In the genomic region with DNA sequence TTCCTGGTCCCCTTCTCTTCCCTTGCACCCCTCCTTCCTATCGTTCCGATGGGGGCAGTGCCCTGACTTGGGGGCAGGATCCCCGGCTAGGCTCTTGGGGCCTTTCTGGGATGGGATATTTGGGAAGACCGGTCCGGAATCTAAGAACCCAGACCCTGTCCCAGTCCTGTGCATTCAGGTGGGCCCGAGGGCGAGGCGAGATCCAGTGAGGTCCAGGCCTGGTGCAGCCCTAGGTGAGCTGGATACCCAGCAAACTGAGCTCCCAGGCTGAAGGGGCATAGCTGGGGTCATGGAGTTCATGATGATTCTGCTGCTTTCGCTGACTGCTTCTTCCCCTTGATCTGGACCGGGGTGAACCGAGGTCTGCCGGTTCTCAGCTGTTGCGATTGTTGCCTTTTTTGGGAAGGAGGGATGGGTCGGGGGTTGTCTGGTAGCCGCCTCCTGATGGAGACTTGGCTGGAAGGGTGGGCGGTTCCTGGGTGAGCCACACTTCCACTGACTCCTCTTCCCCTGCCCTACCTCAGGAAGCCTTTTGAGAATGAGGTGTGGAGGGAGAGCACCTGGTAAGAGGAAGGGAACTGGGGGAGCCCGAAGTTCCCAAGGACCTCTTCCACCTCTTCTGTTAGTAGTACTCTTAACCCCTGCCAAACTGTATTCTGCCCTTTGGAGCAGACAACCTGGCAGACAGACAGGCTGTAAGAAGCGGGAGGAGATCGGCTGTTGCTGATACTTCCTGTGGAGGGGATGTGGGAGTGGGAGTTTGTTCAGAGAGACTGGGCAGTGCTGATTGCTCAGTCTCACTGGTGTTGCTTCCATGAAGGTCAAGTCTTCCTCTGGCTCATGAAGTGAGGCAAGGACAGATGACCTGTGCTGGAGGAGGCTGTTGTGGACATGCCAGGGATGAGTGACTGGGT, we compare ENCODE assay signal across 8 cellular contexts. TPM values are rescaled to one million over a fixed set of nuclear protein-coding genes. Genes with fewer than 3 reads are reported as not detected.
DNase-seq lines count a peak whose midpoint lies in the region; ATAC-seq and TF ChIP-seq lines count a peak whose summit lies in the region.

No MANE protein-coding gene starts in this region.

- TF ChIP-seq POLR2A in Peyer's patch (IDR thresholded peaks at IDR 0.05): no peak

- no peaks in the 10 kb centered on the region for H3K9me3 Mint-ChIP-seq in activated naive CD4-positive, alpha-beta T cell treated with anti-CD3 and anti-CD28 coated beads, Interleukin-2, amount 50 U/mL, for 24 hours
- no peaks in the 10 kb centered on the region for H3K9me3 Mint-ChIP-seq in naive thymus-derived CD4-positive, alpha-beta T cell

- CTCF ChIA-PET in naive thymus-derived CD4-positive, alpha-beta T cell (lab: Charles Lee): interaction anchor here (1.0 to 2.0 kb wide), 4 partner anchors 15 to 43 kb away, joined by 3 to 6 read pairs (median 4); no protein-coding TSS in a partner anchor

- peak overlapping the region; percentile 94 for H3K27ac Mint-ChIP-seq in activated naive CD4-positive, alpha-beta T cell treated with anti-CD3 and anti-CD28 coated beads, Interleukin-2, amount 50 U/mL, for 24 hours
- peak overlapping the region; percentile 90 to 99 (median 97) for H3K27ac Mint-ChIP-seq in naive thymus-derived CD4-positive, alpha-beta T cell

- peaks cover 0 to 14% (median 0%) of the 10 kb centered on the region in 3 donors for H3K36me3 ChIP-seq in Peyer's patch
- H3K36me3 ChIP-seq in ectodermal cell (ENCODE audit: control insufficient read depth, insufficient read depth, low read length): peaks cover 11% of the 10 kb centered on the region
- peaks cover 0 to 32% (median 0%) of the 10 kb centered on the region in 3 experiments for H3K36me3 ChIP-seq in naive thymus-derived CD4-positive, alpha-beta T cell (ENCODE audit: control insufficient read depth in 2 of 3, insufficient read depth in 3 of 3, low read length in 3 of 3)

- H3K27me3 ChIP-seq in Peyer's patch: no peaks in the 10 kb centered on the region
- H3K27me3 ChIP-seq in ectodermal cell (ENCODE audit: control insufficient read depth, insufficient read depth, low read length, poor library complexity, severe bottlenecking): no peaks in the 10 kb centered on the region
- no peaks in the 10 kb centered on the region for H3K27me3 ChIP-seq in naive thymus-derived CD4-positive, alpha-beta T cell (ENCODE audit: control insufficient read depth in 2 of 2, insufficient read depth in 2 of 2, low read length in 2 of 2)

- H3K4me1 ChIP-seq in Peyer's patch: peaks cover 0 to 36% (median 8%) of the 10 kb centered on the region in 4 donors
- peaks cover 8% of the 10 kb centered on the region for H3K4me1 ChIP-seq in ectodermal cell (ENCODE audit: control insufficient read depth, insufficient read depth, low read length)
- H3K4me1 ChIP-seq in naive thymus-derived CD4-positive, alpha-beta T cell (ENCODE audit: control insufficient read depth in 2 of 2, insufficient read depth in 2 of 2, low read length in 2 of 2): peaks cover 24 to 25% of the 10 kb centered on the region in 2 donors

- TF ChIP-seq CTCF in Peyer's patch (IDR thresholded peaks at IDR 0.05): no peak

- WGBS in ectodermal cell, 2 experiments: 5 to 7% methylated on average over 19 of the region's 19 CpGs

- H3K9me3 ChIP-seq in Peyer's patch (no peaks in the 10 kb centered on the region), ectodermal cell (ENCODE audit: control insufficient read depth, low read length) (no peaks in the 10 kb centered on the region)
- H3K9me3 ChIP-seq in naive thymus-derived CD4-positive, alpha-beta T cell (ENCODE audit: control insufficient read depth in 2 of 3, low read length in 3 of 3): no peaks in the 10 kb centered on the region

- H3K4me1 Mint-ChIP-seq in activated naive CD4-positive, alpha-beta T cell treated with anti-CD3 and anti-CD28 coated beads, Interleukin-2, amount 50 U/mL, for 24 hours: peaks cover 54% of the 10 kb centered on the region
- H3K4me1 Mint-ChIP-seq in naive thymus-derived CD4-positive, alpha-beta T cell: peaks cover 47 to 84% (median 67%) of the 10 kb centered on the region in 7 donors

- POLR2A ChIA-PET in naive thymus-derived CD4-positive, alpha-beta T cell (lab: Charles Lee): interaction anchor here (0.7 to 4.0 kb wide), 5 partner anchors 10 to 331 kb away, joined by 3 to 32 read pairs (median 5); a partner anchor contains a TSS

- H3K27ac ChIP-seq in Peyer's patch: peak overlapping the region; percentile 93 to 99 (median 96)
- H3K27ac ChIP-seq in ectodermal cell (ENCODE audit: insufficient read depth, low read depth, low read length, poor library complexity, severe bottlenecking): no peak overlapping the region
- peak overlapping the region; percentile 95 for H3K27ac ChIP-seq in naive thymus-derived CD4-positive, alpha-beta T cell (ENCODE audit: low read depth, low read length)

- peak overlapping the region; percentile 96 for H3K4me3 Mint-ChIP-seq in activated naive CD4-positive, alpha-beta T cell treated with anti-CD3 and anti-CD28 coated beads, Interleukin-2, amount 50 U/mL, for 24 hours
- peak overlapping the region; percentile 94 to 99 (median 98) for H3K4me3 Mint-ChIP-seq in naive thymus-derived CD4-positive, alpha-beta T cell

- no peak for DNase-seq in activated naive CD4-positive, alpha-beta T cell (lab: John Stamatoyannopoulos, UW)
- peak in 1 of 3 donors; percentile 61 for DNase-seq in Peyer's patch
- peak in 1 of 9 donors; percentile 35 for DNase-seq in naive thymus-derived CD4-positive, alpha-beta T cell
- DNase-seq in NCI-H1694 (lab: John Stamatoyannopoulos, UW): no peak
- no peak for DNase-seq in middle frontal gyrus (ENCODE audit: extremely low spot score, low spot score)
- DNase-seq in activated gamma-delta T cell treated with Interleukin-2 at 50 U/mL for 16 hours: no peak

- peak overlapping the region; percentile 81 to 100 (median 98) for H3K4me3 ChIP-seq in Peyer's patch
- H3K4me3 ChIP-seq in ectodermal cell (ENCODE audit: insufficient read depth, low read depth, low read length): peak overlapping the region; percentile 91
- H3K4me3 ChIP-seq in naive thymus-derived CD4-positive, alpha-beta T cell (ENCODE audit: low read length): peak overlapping the region; percentile 92

- no peaks in the 10 kb centered on the region for H3K27me3 Mint-ChIP-seq in activated naive CD4-positive, alpha-beta T cell treated with anti-CD3 and anti-CD28 coated beads, Interleukin-2, amount 50 U/mL, for 24 hours
- no peaks in the 10 kb centered on the region for H3K27me3 Mint-ChIP-seq in naive thymus-derived CD4-positive, alpha-beta T cell

- no peak for ATAC-seq in naive thymus-derived CD4-positive, alpha-beta T cell

- peaks cover 3% of the 10 kb centered on the region for H3K36me3 Mint-ChIP-seq in activated naive CD4-positive, alpha-beta T cell treated with anti-CD3 and anti-CD28 coated beads, Interleukin-2, amount 50 U/mL, for 24 hours
- peaks cover 0 to 26% (median 8%) of the 10 kb centered on the region in 5 donors for H3K36me3 Mint-ChIP-seq in naive thymus-derived CD4-positive, alpha-beta T cell

- intact Hi-C loops in naive thymus-derived CD4-positive, alpha-beta T cell (cut with micrococcal nuclease): loop anchor here (1.0 to 10.0 kb wide), 24 partner anchors 9 to 633 kb away; a partner anchor contains a TSS

RNA-seq across cellular contexts. Expression of a gene that starts 1.0 kb away (rescaled TPM):
- 10 to 100 TPM; 20.0 to 39.2 (median 27.0) TPM for total RNA-seq in Peyer's patch
- 50.2 TPM for polyA plus RNA-seq in ectodermal cell (2013, experiment 1 of 4)
- polyA plus RNA-seq in ectodermal cell (2013, experiment 2 of 4): 51.3 TPM
- 36.5 TPM for polyA plus RNA-seq in ectodermal cell (2013, experiment 3 of 4)
- 38.5 TPM for polyA plus RNA-seq in ectodermal cell (2013, experiment 4 of 4)
- 10 to 100 TPM; 31.3 to 48.8 (median 34.5) TPM for total RNA-seq in naive thymus-derived CD4-positive, alpha-beta T cell
- 10 to 100 TPM; 24.2 to 54.0 TPM for polyA plus RNA-seq in naive thymus-derived CD4-positive, alpha-beta T cell

RNA-seq across cellular contexts. Expression of a gene that starts 1.2 kb away (rescaled TPM):
- total RNA-seq in Peyer's patch: 10 to 100 TPM in 1 of 4 donors, 1 to 10 TPM in 3; 4.6 to 14.9 (median 8.7) TPM
- polyA plus RNA-seq in ectodermal cell (2013, experiment 1 of 4): 19.9 TPM
- 20.3 TPM for polyA plus RNA-seq in ectodermal cell (2013, experiment 2 of 4)
- 17.3 TPM for polyA plus RNA-seq in ectodermal cell (2013, experiment 3 of 4)
- polyA plus RNA-seq in ectodermal cell (2013, experiment 4 of 4): 19.9 TPM
- 10 to 100 TPM in 4 of 5 experiments, 1 to 10 TPM in 1; 7.2 to 18.2 (median 14.8) TPM for total RNA-seq in naive thymus-derived CD4-positive, alpha-beta T cell
- 10 to 100 TPM in 1 of 2 donors, 1 to 10 TPM in 1; 9.8 to 14.2 TPM for polyA plus RNA-seq in naive thymus-derived CD4-positive, alpha-beta T cell

RNA-seq across cellular contexts. Expression of a gene that starts 37.8 kb away (rescaled TPM):
- 10 to 100 TPM in 1 of 4 donors, 1 to 10 TPM in 2, not detected in 1; 4.4 to 23.9 (median 7.5) TPM for total RNA-seq in Peyer's patch
- polyA plus RNA-seq in ectodermal cell (2013, experiment 1 of 4): 17.8 TPM
- polyA plus RNA-seq in ectodermal cell (2013, experiment 2 of 4): 27.0 TPM
- 17.3 TPM for polyA plus RNA-seq in ectodermal cell (2013, experiment 3 of 4)
- 22.4 TPM for polyA plus RNA-seq in ectodermal cell (2013, experiment 4 of 4)
- total RNA-seq in naive thymus-derived CD4-positive, alpha-beta T cell: 1 to 10 TPM; 1.1 to 3.2 (median 3.1) TPM
- polyA plus RNA-seq in naive thymus-derived CD4-positive, alpha-beta T cell: 1 to 10 TPM; 3.0 to 5.1 TPM

RNA-seq across cellular contexts. Expression of a gene that starts 53.3 kb away (rescaled TPM):
- 10 to 100 TPM; 33.5 to 48.7 (median 34.9) TPM for total RNA-seq in Peyer's patch
- polyA plus RNA-seq in ectodermal cell (2013, experiment 1 of 4): 39.4 TPM
- polyA plus RNA-seq in ectodermal cell (2013, experiment 2 of 4): 47.0 TPM
- 26.9 TPM for polyA plus RNA-seq in ectodermal cell (2013, experiment 3 of 4)
- polyA plus RNA-seq in ectodermal cell (2013, experiment 4 of 4): 31.9 TPM
- 10 to 100 TPM; 38.9 to 83.6 (median 65.2) TPM for total RNA-seq in naive thymus-derived CD4-positive, alpha-beta T cell
- polyA plus RNA-seq in naive thymus-derived CD4-positive, alpha-beta T cell: 10 to 100 TPM; 32.1 to 42.0 TPM
